1 cellular context compared by ENCODE assay signal in genomic region chr11:60889869-60890311, GRCh38.
TF ChIP-seq lines count a peak whose summit lies in the region.

No MANE protein-coding gene starts in this region.

TF ChIP-seq in GM12878, 131 proteins besides CTCF, POLR2A, EP300 and RAD21:
- TF ChIP-seq KDM1A (IDR thresholded peaks at IDR 0.05; ENCODE audit: borderline replicate concordance): no peak
- TF ChIP-seq JUNB (IDR thresholded peaks at IDR 0.05): no peak
- no peak for TF ChIP-seq SUZ12 (IDR thresholded peaks at IDR 0.05; ENCODE audit: unreplicated experiment)
- TF ChIP-seq MAX (IDR thresholded peaks at IDR 0.05; ENCODE audit: low read depth, low read length): no peak
- no peak for TF ChIP-seq WRNIP1 (IDR thresholded peaks at IDR 0.05; ENCODE audit: borderline replicate concordance, low read depth, low read length)
- no peak for TF ChIP-seq STAT3 (IDR thresholded peaks at IDR 0.05; ENCODE audit: low read depth, low read length)
- no peak for TF ChIP-seq SUPT20H (IDR thresholded peaks at IDR 0.05; ENCODE audit: borderline replicate concordance, control insufficient read depth, low read depth, low read length)
- TF ChIP-seq RBBP5 (conservative IDR thresholded peaks at IDR 0.05): no peak
- no peak for TF ChIP-seq SMARCA5 (IDR thresholded peaks at IDR 0.05)
- TF ChIP-seq EZH2 (IDR thresholded peaks at IDR 0.05; ENCODE audit: borderline replicate concordance, control insufficient read depth, low read depth, low read length): no peak
- no peak for TF ChIP-seq RELB (IDR thresholded peaks at IDR 0.05; ENCODE audit: low read depth)
- no peak for TF ChIP-seq ZZZ3 (IDR thresholded peaks at IDR 0.05; ENCODE audit: control insufficient read depth, insufficient read length, low read depth)
- TF ChIP-seq SIN3A (IDR thresholded peaks at IDR 0.05; ENCODE audit: low read depth, low read length): no peak
- TF ChIP-seq ZNF24 (IDR thresholded peaks at IDR 0.05): no peak
- TF ChIP-seq ELK1 (IDR thresholded peaks at IDR 0.05; ENCODE audit: low read depth, low read length): no peak
- no peak for TF ChIP-seq TBL1XR1 (IDR thresholded peaks at IDR 0.05; ENCODE audit: low read depth, low read length)
- TF ChIP-seq RCOR1 (conservative IDR thresholded peaks at IDR 0.05; ENCODE audit: low read depth, low read length): no peak
TF ChIP-seq in GM12878: peak in this region for 0.
